ENCODE assay signal across 17 cellular contexts in the genomic region with DNA sequence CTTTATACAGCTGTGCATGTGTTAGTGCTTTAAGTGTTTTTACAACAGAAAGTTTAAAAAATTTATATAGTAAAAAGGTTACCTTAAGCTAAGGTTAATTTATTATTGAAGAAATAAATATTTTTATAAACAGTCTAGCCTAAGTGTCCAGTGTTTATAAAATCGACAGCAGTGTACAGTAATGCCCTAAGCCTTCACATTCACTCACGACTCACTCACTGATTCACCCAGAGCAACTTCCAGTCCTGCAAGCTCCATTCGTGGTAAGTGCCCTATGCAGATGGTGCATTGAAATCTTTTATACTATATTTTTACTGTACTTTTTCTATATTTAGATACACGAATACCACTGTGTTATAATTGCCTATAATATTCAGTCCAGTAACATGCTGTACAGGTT.
DNase-seq lines count a peak whose midpoint lies in the region; ATAC-seq and TF ChIP-seq lines count a peak whose summit lies in the region.
"Had no signal": no experiment of that assay in that cellular context is flagged by ENCODE, and none has a peak within 500 bp of the region (broad histone marks: within the 10 kb centered on the region; RNA-seq: fewer than 3 reads in every experiment).

No MANE protein-coding gene starts in this region.

- H4K20me1 ChIP-seq in PC-3 (ENCODE audit: low read length) = no peaks in the 10 kb centered on the region

- H3K36me3 ChIP-seq in PC-3 (ENCODE audit: low read depth, low read length) = no peaks in the 10 kb centered on the region

- H3K79me2 ChIP-seq in PC-3 (ENCODE audit: low read length) = no peaks in the 10 kb centered on the region

- no peaks in the 10 kb centered on the region for H3K4me1 Mint-ChIP-seq in activated naive CD8-positive, alpha-beta T cell treated with anti-CD3 and anti-CD28 coated beads, Interleukin-2, amount 50 U/mL, for 24 hours
- H3K4me1 Mint-ChIP-seq in stimulated activated naive CD8-positive, alpha-beta T cell treated with anti-CD3 and anti-CD28 coated beads, Interleukin-15, amount 100 ng/mL, for 72 hours = no peaks in the 10 kb centered on the region
- H3K4me1 Mint-ChIP-seq: CD4-positive, CD25-positive, alpha-beta regulatory T cell; GM23338 had no signal

- peaks cover 6% of the 10 kb centered on the region; the same call in 1 of the 2 replicates for H3K4me1 ChIP-seq in PC-3 (ENCODE audit: insufficient read depth, low read length)

- H3K9me3 Mint-ChIP-seq in activated naive CD8-positive, alpha-beta T cell treated with anti-CD3 and anti-CD28 coated beads, Interleukin-2, amount 50 U/mL, for 24 hours = peaks cover 14% of the 10 kb centered on the region
- H3K9me3 Mint-ChIP-seq in stimulated activated naive CD8-positive, alpha-beta T cell treated with anti-CD3 and anti-CD28 coated beads, Interleukin-15, amount 100 ng/mL, for 72 hours = peaks cover 0 to 6% of the 10 kb centered on the region in 2 donors
- H3K9me3 Mint-ChIP-seq: CD4-positive, CD25-positive, alpha-beta regulatory T cell had no signal

- H3K27ac ChIP-seq in PC-3 (ENCODE audit: low read length) = no peak overlapping the region
- H3K27ac ChIP-seq: KMS-11 had no signal

- no peak overlapping the region for H3K4me3 Mint-ChIP-seq in activated naive CD8-positive, alpha-beta T cell treated with anti-CD3 and anti-CD28 coated beads, Interleukin-2, amount 50 U/mL, for 24 hours
- no peak overlapping the region for H3K4me3 Mint-ChIP-seq in stimulated activated naive CD8-positive, alpha-beta T cell treated with anti-CD3 and anti-CD28 coated beads, Interleukin-15, amount 100 ng/mL, for 72 hours
- H3K4me3 Mint-ChIP-seq: CD4-positive, CD25-positive, alpha-beta regulatory T cell; GM23338 had no signal

- H3K4me3 ChIP-seq in PC-3 (ENCODE audit: low read length) = no peak overlapping the region
- no peak overlapping the region for H3K4me3 ChIP-seq in epithelial cell of esophagus (ENCODE audit: low read length)
- H3K4me3 ChIP-seq: GM23338 had no signal

- POLR2A ChIA-PET in PC-3 (lab: Charles Lee; ENCODE audit: unreplicated experiment) = no interaction called here

- no peaks in the 10 kb centered on the region for H3K9me2 ChIP-seq in PC-3 (replicated peaks; ENCODE audit: low read length)

- DNase-seq in HCEC 1CT (peak; percentile 44), PC-3 (peak; percentile 3), epithelial cell of esophagus (ENCODE audit: low read depth) (peak; percentile 53), islet precursor cell (peak; percentile 19), COLO829 (ENCODE audit: low spot score) (no peak)
- no peak for DNase-seq in activated naive CD8-positive, alpha-beta T cell treated with anti-CD3 and anti-CD28 coated beads, Interleukin-2, amount 50 U/mL, for 24 hours
- DNase-seq in stimulated activated naive CD8-positive, alpha-beta T cell treated with anti-CD3 and anti-CD28 coated beads, Interleukin-15, amount 100 ng/mL, for 72 hours = no peak
- DNase-seq: Calu3; CD4-positive, CD25-positive, alpha-beta regulatory T cell; DMS79 treated with DMSO at 0.1 percent for 48 hours; GF-D8; MM.1S; NCI-H2029 treated with DMSO at 0.1 percent for 48 hours; NCI-H524 had no signal

- no peak overlapping the region for H3K27ac Mint-ChIP-seq in activated naive CD8-positive, alpha-beta T cell treated with anti-CD3 and anti-CD28 coated beads, Interleukin-2, amount 50 U/mL, for 24 hours
- H3K27ac Mint-ChIP-seq in stimulated activated naive CD8-positive, alpha-beta T cell treated with anti-CD3 and anti-CD28 coated beads, Interleukin-15, amount 100 ng/mL, for 72 hours = no peak overlapping the region
- H3K27ac Mint-ChIP-seq: CD4-positive, CD25-positive, alpha-beta regulatory T cell; GM23338 had no signal

- H3K4me2 ChIP-seq in PC-3 (ENCODE audit: low read length) = no peak overlapping the region
- H3K4me2 ChIP-seq: GM23338, KMS-11 had no signal

- no TSS peak for BruUV-seq in PC-3 (replicated peaks; lab: Mats Ljungman, UMichigan)

- H3K9ac ChIP-seq in PC-3 (ENCODE audit: low read length) = no peak overlapping the region
- H3K9ac ChIP-seq: KMS-11 had no signal

- ATAC-seq in PC-3 (no peak), HG03457 (IDR thresholded peaks at IDR 0.05; ENCODE audit: unreplicated experiment) (no peak)
- no peak for ATAC-seq in activated naive CD8-positive, alpha-beta T cell treated with anti-CD3 and anti-CD28 coated beads, Interleukin-2, amount 50 U/mL, for 24 hours
- ATAC-seq in stimulated activated naive CD8-positive, alpha-beta T cell treated with anti-CD3 and anti-CD28 coated beads, Interleukin-15, amount 100 ng/mL, for 72 hours = no peak
- ATAC-seq: GM23338 had no signal

- no peak overlapping the region for H2AFZ ChIP-seq in PC-3 (ENCODE audit: low read length)
- H2AFZ ChIP-seq: GM23338 had no signal

- H3K27me3 Mint-ChIP-seq in activated naive CD8-positive, alpha-beta T cell treated with anti-CD3 and anti-CD28 coated beads, Interleukin-2, amount 50 U/mL, for 24 hours = peaks cover 2% of the 10 kb centered on the region
- peaks cover 3% of the 10 kb centered on the region for H3K27me3 Mint-ChIP-seq in stimulated activated naive CD8-positive, alpha-beta T cell treated with anti-CD3 and anti-CD28 coated beads, Interleukin-15, amount 100 ng/mL, for 72 hours
- H3K27me3 Mint-ChIP-seq: CD4-positive, CD25-positive, alpha-beta regulatory T cell had no signal

- H3F3A ChIP-seq in PC-3 (ENCODE audit: low read length, unreplicated experiment) = no peaks in the 10 kb centered on the region

- no peaks in the 10 kb centered on the region for H3K9me3 ChIP-seq in PC-3 (ENCODE audit: low read length)

- no peaks in the 10 kb centered on the region for H3K36me3 Mint-ChIP-seq in activated naive CD8-positive, alpha-beta T cell treated with anti-CD3 and anti-CD28 coated beads, Interleukin-2, amount 50 U/mL, for 24 hours (ENCODE audit: low read depth)
- H3K36me3 Mint-ChIP-seq: CD4-positive, CD25-positive, alpha-beta regulatory T cell had no signal

- CTCF ChIA-PET in PC-3 (lab: Charles Lee) = no interaction called here

- TF ChIP-seq CTCF in PC-3 (conservative IDR thresholded peaks at IDR 0.05; ENCODE audit: low read depth, low read length) (no peak), epithelial cell of esophagus (IDR thresholded peaks at IDR 0.05; ENCODE audit: insufficient read depth, low read depth, low read length, missing control alignments) (no peak)

- intact Hi-C loops in PC-3 (cut with micrococcal nuclease) = no loop called here

- H3K27me3 ChIP-seq in PC-3 (ENCODE audit: low read length) = peaks cover 13% of the 10 kb centered on the region

Comparison
In these comparisons a context has a peak if more than half of its experiments do, and no peak if none do; other contexts are left out.
1. DNase-seq: peak in HCEC 1CT (single experiment), PC-3 (single experiment), epithelial cell of esophagus (single experiment) and islet precursor cell (single experiment); none in activated naive CD8-positive, alpha-beta T cell treated with anti-CD3 and anti-CD28 coated beads, Interleukin-2, amount 50 U/mL, for 24 hours (single experiment), COLO829 (single experiment) and stimulated activated naive CD8-positive, alpha-beta T cell treated with anti-CD3 and anti-CD28 coated beads, Interleukin-15, amount 100 ng/mL, for 72 hours (0 of 2).